ENCODE assay signal across 8 cellular contexts in the genomic region with DNA sequence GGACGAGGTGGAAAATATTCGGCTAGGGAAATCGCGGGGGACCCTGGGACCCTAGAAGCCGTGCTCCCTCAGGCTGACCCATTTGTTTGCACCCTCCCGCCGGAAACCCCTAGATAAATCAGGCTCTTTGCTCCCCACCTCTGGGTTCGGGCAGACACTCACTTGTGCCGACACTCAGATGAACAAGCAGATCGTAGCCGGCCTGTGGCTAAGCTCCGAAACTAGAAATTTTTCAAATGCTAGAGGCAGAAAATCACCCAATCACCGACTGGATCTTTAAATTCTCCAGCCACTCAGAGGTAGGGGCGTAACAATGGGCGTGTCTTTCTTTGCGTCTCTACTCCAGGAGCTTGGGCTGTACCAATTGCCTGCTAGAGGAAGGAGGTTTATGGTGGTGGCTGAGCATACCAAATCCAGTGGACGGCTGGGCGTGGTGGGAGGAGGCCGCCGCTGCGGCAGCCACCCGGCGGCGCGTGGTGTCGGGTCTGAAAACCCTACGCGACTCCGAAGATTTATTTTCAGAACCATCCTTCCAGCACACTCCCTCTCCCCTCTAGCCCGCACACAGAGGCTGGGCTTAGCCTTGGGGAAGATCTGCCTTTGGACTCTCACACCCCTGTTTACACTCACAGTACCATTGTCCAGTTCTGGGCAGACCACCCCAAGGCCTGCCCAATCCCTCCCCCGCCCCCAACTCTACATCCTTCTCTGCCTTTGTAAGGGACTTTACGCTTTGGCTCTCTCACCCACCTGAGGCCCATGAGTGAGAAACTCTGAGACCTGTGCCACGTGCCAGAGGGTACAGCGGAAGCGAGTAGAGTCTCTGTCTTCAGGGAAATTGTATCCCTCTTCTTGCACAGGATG. TPM values are rescaled to one million over a fixed set of nuclear protein-coding genes. Genes with fewer than 3 reads are reported as not detected.
DNase-seq lines count a peak whose midpoint lies in the region; ATAC-seq lines count a peak whose summit lies in the region.

A gene with protein sequence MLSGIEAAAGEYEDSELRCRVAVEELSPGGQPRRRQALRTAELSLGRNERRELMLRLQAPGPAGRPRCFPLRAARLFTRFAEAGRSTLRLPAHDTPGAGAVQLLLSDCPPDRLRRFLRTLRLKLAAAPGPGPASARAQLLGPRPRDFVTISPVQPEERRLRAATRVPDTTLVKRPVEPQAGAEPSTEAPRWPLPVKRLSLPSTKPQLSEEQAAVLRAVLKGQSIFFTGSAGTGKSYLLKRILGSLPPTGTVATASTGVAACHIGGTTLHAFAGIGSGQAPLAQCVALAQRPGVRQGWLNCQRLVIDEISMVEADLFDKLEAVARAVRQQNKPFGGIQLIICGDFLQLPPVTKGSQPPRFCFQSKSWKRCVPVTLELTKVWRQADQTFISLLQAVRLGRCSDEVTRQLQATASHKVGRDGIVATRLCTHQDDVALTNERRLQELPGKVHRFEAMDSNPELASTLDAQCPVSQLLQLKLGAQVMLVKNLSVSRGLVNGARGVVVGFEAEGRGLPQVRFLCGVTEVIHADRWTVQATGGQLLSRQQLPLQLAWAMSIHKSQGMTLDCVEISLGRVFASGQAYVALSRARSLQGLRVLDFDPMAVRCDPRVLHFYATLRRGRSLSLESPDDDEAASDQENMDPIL (minus strand): TSS at position 217 of the 864 bp plus-strand sequence. CDS start 1,312 bp downstream, outside the sequence.

- intact Hi-C loops in dendritic cell treated with granulocyte-macrophage colony-stimulating factor and Interleukin-4, amounts not matched to agents 40 ng/mL and 50 ng/mL, for 4 days (cut with micrococcal nuclease) = loop anchor here (2.0 kb wide), 1 partner anchor 15 kb away; the partner anchor contains the start of gene PLEKHO2

- H3K9me3 Mint-ChIP-seq in dendritic cell treated with granulocyte-macrophage colony-stimulating factor and Interleukin-4, amounts not matched to agents 40 ng/mL and 50 ng/mL, for 4 days = no peaks in the 10 kb centered on the region

- H3K4me3 Mint-ChIP-seq in dendritic cell treated with granulocyte-macrophage colony-stimulating factor and Interleukin-4, amounts not matched to agents 40 ng/mL and 50 ng/mL, for 4 days = peak within 1 kb of the TSS; percentile 72

- no peaks in the 10 kb centered on the region for H3K36me3 Mint-ChIP-seq in dendritic cell treated with granulocyte-macrophage colony-stimulating factor and Interleukin-4, amounts not matched to agents 40 ng/mL and 50 ng/mL, for 4 days (ENCODE audit: low read depth)

- peak; percentile 67 for ATAC-seq in GM19397 (IDR thresholded peaks at IDR 0.05; ENCODE audit: unreplicated experiment)
- ATAC-seq in HG03565 (IDR thresholded peaks at IDR 0.05; ENCODE audit: unreplicated experiment) = peak; percentile 78
- ATAC-seq in left lobe of liver = peak; percentile 98

- peaks cover 21% of the 10 kb centered on the region for H3K27me3 Mint-ChIP-seq in dendritic cell treated with granulocyte-macrophage colony-stimulating factor and Interleukin-4, amounts not matched to agents 40 ng/mL and 50 ng/mL, for 4 days

- H3K4me1 Mint-ChIP-seq in dendritic cell treated with granulocyte-macrophage colony-stimulating factor and Interleukin-4, amounts not matched to agents 40 ng/mL and 50 ng/mL, for 4 days (ENCODE audit: low read depth) = peaks cover 37% of the 10 kb centered on the region

- DNase-seq in CD1c-positive myeloid dendritic cell (ENCODE audit: extremely low spot score) (peak; percentile 98), NCI-H748 treated with DMSO at 0.1 percent for 48 hours (lab: John Stamatoyannopoulos, UW) (peak; percentile 95), left lobe of liver (ENCODE audit: low spot score) (peak; percentile 88)
- peak; percentile 81 for DNase-seq in activated CD4-positive, alpha-beta T cell treated with anti-CD3 and anti-CD28 coated beads, Interleukin-2, amount 50 U/mL, for 1 hour
- peak; percentile 83 for DNase-seq in stimulated activated CD4-positive, alpha-beta T cell treated with anti-CD3 and anti-CD28 coated beads, Interleukin-2, amount 100 ng/mL, for 4 hours (ENCODE audit: low read depth)

- H3K27ac Mint-ChIP-seq in dendritic cell treated with granulocyte-macrophage colony-stimulating factor and Interleukin-4, amounts not matched to agents 40 ng/mL and 50 ng/mL, for 4 days = peak within 1 kb of the TSS; percentile 81

RNA-seq across cellular contexts. Expression of the gene that starts here (rescaled TPM):
- 0.93 TPM for total RNA-seq in left lobe of liver

Comparison
In these comparisons a context has a peak if more than half of its experiments do, and no peak if none do; other contexts are left out.
1. Peak in every context shown above with its lines: DNase-seq and ATAC-seq.
2. Peak in DNase-seq and ATAC-seq in left lobe of liver; RNA of the gene not detected or under 1 TPM.